8 cellular contexts compared by ENCODE assay signal in genomic region chr15:78177447-78177873, GRCh38. TPM values are rescaled to one million over a fixed set of nuclear protein-coding genes. Genes with fewer than 3 reads are reported as not detected.
DNase-seq lines count a peak whose midpoint lies in the region; ATAC-seq and TF ChIP-seq lines count a peak whose summit lies in the region.

No MANE protein-coding gene starts in this region.

- no peaks in the 10 kb centered on the region for H3K27me3 Mint-ChIP-seq in activated naive CD8-positive, alpha-beta T cell treated with anti-CD3 and anti-CD28 coated beads for 36 hours

- no peaks in the 10 kb centered on the region for H3K9me3 Mint-ChIP-seq in activated naive CD8-positive, alpha-beta T cell treated with anti-CD3 and anti-CD28 coated beads for 36 hours

- peak; percentile 69 for TF ChIP-seq CTCF in smooth muscle cell (IDR thresholded peaks at IDR 0.05; ENCODE audit: borderline replicate concordance, insufficient read depth, poor library complexity, severe bottlenecking)

- H3K9me3 ChIP-seq in right cardiac atrium (ENCODE audit: control insufficient read depth, low read length) (no peaks in the 10 kb centered on the region), smooth muscle cell (replicated peaks; ENCODE audit: low read depth) (no peaks in the 10 kb centered on the region)

- DNase-seq in NCI-H1417 (lab: John Stamatoyannopoulos, UW) = peak in 2 of 3 experiments; percentile 19 to 47
- DNase-seq in NCI-H1417 treated with DMSO at 0.1 percent for 48 hours (lab: John Stamatoyannopoulos, UW) = no peak
- DNase-seq in NCI-H1092 treated with DMSO at 0.1 percent for 48 hours (lab: John Stamatoyannopoulos, UW) = peak; percentile 22
- peak; percentile 35 for DNase-seq in activated naive CD8-positive, alpha-beta T cell treated with anti-CD3 and anti-CD28 coated beads for 36 hours
- DNase-seq in right cardiac atrium = peak in 2 of 3 donors; percentile 74 to 79
- DNase-seq in smooth muscle cell (lab: John Stamatoyannopoulos, UW; ENCODE audit: unreplicated experiment) = no peak

- no peak overlapping the region for H3K27ac Mint-ChIP-seq in activated naive CD8-positive, alpha-beta T cell treated with anti-CD3 and anti-CD28 coated beads for 36 hours

- no peaks in the 10 kb centered on the region for H4K20me1 ChIP-seq in smooth muscle cell (ENCODE audit: low read depth)

- no peaks in the 10 kb centered on the region for H3K4me1 ChIP-seq in right cardiac atrium (ENCODE audit: control insufficient read depth, insufficient read depth, low read length)
- H3K4me1 ChIP-seq in smooth muscle cell (ENCODE audit: low read depth) = no peaks in the 10 kb centered on the region

- no peak overlapping the region for H3K4me3 Mint-ChIP-seq in activated naive CD8-positive, alpha-beta T cell treated with anti-CD3 and anti-CD28 coated beads for 36 hours

- intact Hi-C loops in right cardiac atrium (cut with DNase I) = loop anchor here in 2 of 4 donors (2.0 to 10.0 kb wide), 2 partner anchors 63 to 67 kb away; no protein-coding TSS in a partner anchor

- no peaks in the 10 kb centered on the region for H3K79me2 ChIP-seq in smooth muscle cell (ENCODE audit: low read depth)

- H3K4me2 ChIP-seq in smooth muscle cell = no peak overlapping the region

- no peak overlapping the region for H3K27ac ChIP-seq in right cardiac atrium (ENCODE audit: low read length)
- no peak overlapping the region for H3K27ac ChIP-seq in smooth muscle cell (ENCODE audit: low read depth)

- H3K36me3 Mint-ChIP-seq in activated naive CD8-positive, alpha-beta T cell treated with anti-CD3 and anti-CD28 coated beads for 36 hours = peaks cover 12% of the 10 kb centered on the region

- 21% methylated on average over 12 of the region's 12 CpGs for WGBS in right cardiac atrium
- WGBS in smooth muscle cell (ENCODE audit: low lambda C conversion rate) = 30% methylated on average over 12 of the region's 12 CpGs

- H3F3A ChIP-seq in smooth muscle cell (ENCODE audit: low read depth) = no peaks in the 10 kb centered on the region

- H3K4me3 ChIP-seq in right cardiac atrium (ENCODE audit: low read length) (no peak overlapping the region), smooth muscle cell (no peak overlapping the region)

- H2AFZ ChIP-seq in smooth muscle cell (ENCODE audit: low read depth) = no peak overlapping the region

- no peaks in the 10 kb centered on the region for H3K27me3 ChIP-seq in right cardiac atrium (ENCODE audit: control insufficient read depth, insufficient read depth)
- no peaks in the 10 kb centered on the region for H3K27me3 ChIP-seq in smooth muscle cell (ENCODE audit: low read depth)

- no peaks in the 10 kb centered on the region for H3K36me3 ChIP-seq in smooth muscle cell (ENCODE audit: low read depth)

- no peak overlapping the region for H3K9ac ChIP-seq in smooth muscle cell (ENCODE audit: low read depth)

- ATAC-seq in right cardiac atrium (peak; percentile 50 to 52), HG03442 (IDR thresholded peaks at IDR 0.05; ENCODE audit: unreplicated experiment) (no peak), HG03159 (IDR thresholded peaks at IDR 0.05; ENCODE audit: unreplicated experiment) (no peak)

- H3K4me1 Mint-ChIP-seq in activated naive CD8-positive, alpha-beta T cell treated with anti-CD3 and anti-CD28 coated beads for 36 hours = peaks cover 15% of the 10 kb centered on the region

RNA-seq across cellular contexts. Expression of gene IDH3A, which starts 28.3 kb away (rescaled TPM):
- 100 to 1,000 TPM; 149 to 150 TPM for total RNA-seq in activated naive CD8-positive, alpha-beta T cell treated with anti-CD3 and anti-CD28 coated beads for 36 hours
- total RNA-seq in right cardiac atrium (100 to 1,000 TPM; 288 to 523 (median 472) TPM), smooth muscle cell (56.9 and 74.5 TPM in 2 replicates)
- polyA plus RNA-seq in right cardiac atrium (193 TPM), smooth muscle cell (31.3 and 33.6 TPM in 2 replicates)

RNA-seq across cellular contexts. Expression of gene CIB2, which starts 46.2 kb away (rescaled TPM):
- total RNA-seq in activated naive CD8-positive, alpha-beta T cell treated with anti-CD3 and anti-CD28 coated beads for 36 hours = 1 to 10 TPM; 1.8 to 1.9 TPM
- total RNA-seq in right cardiac atrium (10 to 100 TPM; 59.0 to 76.3 (median 64.5) TPM), smooth muscle cell (17.7 and 20.9 TPM in 2 replicates)
- polyA plus RNA-seq in right cardiac atrium (55.0 TPM), smooth muscle cell (21.7 and 29.3 TPM in 2 replicates)

RNA-seq across cellular contexts. Expression of gene ACSBG1, which starts 56.9 kb away (rescaled TPM):
- total RNA-seq in activated naive CD8-positive, alpha-beta T cell treated with anti-CD3 and anti-CD28 coated beads for 36 hours = under 1 TPM in 1 of 2 experiments, not detected in 1; 0.24 TPM
- total RNA-seq in right cardiac atrium = under 1 TPM in 3 of 4 donors, not detected in 1; 0.35 to 0.51 (median 0.42) TPM
- polyA plus RNA-seq in right cardiac atrium = 1.1 TPM
- under 0.01 TPM in 1 of 2 replicates, not detected in the other for total RNA-seq in smooth muscle cell
- 0.22 TPM in 1 of 2 replicates, not detected in the other for polyA plus RNA-seq in smooth muscle cell

Comparison
In these comparisons a context has a peak if more than half of its experiments do, and no peak if none do; other contexts are left out.
1. DNase-seq: peak in NCI-H1417 (2 of 3), NCI-H1092 treated with DMSO at 0.1 percent for 48 hours (single experiment), activated naive CD8-positive, alpha-beta T cell treated with anti-CD3 and anti-CD28 coated beads for 36 hours (single experiment) and right cardiac atrium (2 of 3); none in NCI-H1417 treated with DMSO at 0.1 percent for 48 hours (single experiment) and smooth muscle cell (single experiment).
2. ATAC-seq: peak in right cardiac atrium (2 of 2); none in HG03442 (single experiment) and HG03159 (single experiment).